ENCODE assay signal across 31 cellular contexts in the genomic region with DNA sequence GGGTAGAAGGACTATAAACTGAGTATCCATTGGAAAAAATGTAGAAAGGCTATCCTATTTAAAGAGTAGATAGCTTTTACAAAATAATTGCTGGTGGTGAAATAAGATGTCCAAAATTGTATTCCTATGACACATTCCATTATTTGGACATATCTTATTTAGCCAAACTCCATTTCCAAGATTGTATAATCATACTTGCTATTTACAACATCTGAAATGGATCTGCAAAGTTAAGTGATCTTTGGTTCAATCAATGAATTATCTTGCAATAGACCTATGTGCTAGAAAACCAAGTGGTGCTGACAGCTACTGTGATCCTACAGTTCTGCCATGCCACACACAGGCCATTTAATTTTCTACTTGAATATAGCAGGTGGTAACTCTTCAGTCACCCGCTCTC. TPM values are rescaled to one million over a fixed set of nuclear protein-coding genes. Genes with fewer than 3 reads are reported as not detected.
"Had no signal": no experiment of that assay in that cellular context is flagged by ENCODE, and none has a peak within 500 bp of the region (broad histone marks: within the 10 kb centered on the region; RNA-seq: fewer than 3 reads in every experiment).

No MANE protein-coding gene starts in this region.

- H3K79me2 ChIP-seq: hepatocyte had no signal

- DNase-seq: activated CD4-positive, alpha-beta T cell treated with anti-CD3 and anti-CD28 coated beads for 36 hours; activated CD4-positive, alpha-beta T cell treated with anti-CD3 and anti-CD28 coated beads, Interleukin-2, amount 50 U/mL, for 4 hours; activated CD4-positive, CD25-positive, alpha-beta regulatory T cell; activated naive CD4-positive, alpha-beta T cell treated with Interleukin-2 at 50 U/mL for 16 hours; activated T-cell treated with anti-CD3 and anti-CD28 coated beads for 4 hours; activated T-cell treated with anti-CD3 and anti-CD28 coated beads, Interleukin-2, amount 50 U/mL, for 72 hours; adrenal gland; aorta; caudate nucleus; cortex of kidney; gastrocnemius medialis; glutamatergic neuron; left colon; mammary epithelial cell; ovary; right lobe of liver; stimulated activated CD4-positive, alpha-beta T cell treated with anti-CD3 and anti-CD28 coated beads, Interleukin-4, amount 100 ng/mL, for 1 hour; stimulated activated naive CD8-positive, alpha-beta T cell treated with anti-CD3 and anti-CD28 coated beads, Interleukin-15, Interleukin-2, amounts not matched to agents 100 U/mL and 50 U/mL, for 24 hours; T-helper 1 cell; trophoblast cell; uterus had no signal

- H3K27me3 Mint-ChIP-seq: brain had no signal

- H3K27ac Mint-ChIP-seq: activated CD4-positive, alpha-beta T cell treated with anti-CD3 and anti-CD28 coated beads for 36 hours; activated naive CD8-positive, alpha-beta T cell; activated T-cell treated with anti-CD3 and anti-CD28 coated beads, Interleukin-2, amount 50 U/mL, for 72 hours; progenitor cell of endocrine pancreas; T-helper 2 cell treated with Interferon-gamma antibody and Interleukin-4, amounts not matched to agents 5 μg/mL and 100 μg/mL, for 36 hours had no signal

- H3K36me3 Mint-ChIP-seq: activated naive CD8-positive, alpha-beta T cell; brain had no signal

- H3K4me3 ChIP-seq: adrenal gland, gastrocnemius medialis, hepatocyte, ovary, right lobe of liver, thoracic aorta, uterus had no signal

- H3K4me3 Mint-ChIP-seq: activated CD4-positive, alpha-beta T cell treated with anti-CD3 and anti-CD28 coated beads for 36 hours; activated naive CD8-positive, alpha-beta T cell; activated T-cell treated with anti-CD3 and anti-CD28 coated beads, Interleukin-2, amount 50 U/mL, for 72 hours; brain; nephron; T-helper 2 cell treated with Interferon-gamma antibody and Interleukin-4, amounts not matched to agents 5 μg/mL and 100 μg/mL, for 36 hours had no signal

- ATAC-seq: activated CD4-positive, alpha-beta T cell treated with anti-CD3 and anti-CD28 coated beads for 36 hours; activated T-cell treated with anti-CD3 and anti-CD28 coated beads, Interleukin-2, amount 50 U/mL, for 72 hours; esophagus mucosa; gastrocnemius medialis; left colon; right lobe of liver; stimulated activated naive CD8-positive, alpha-beta T cell treated with anti-CD3 and anti-CD28 coated beads, Interleukin-15, Interleukin-2, amounts not matched to agents 100 U/mL and 50 U/mL, for 24 hours had no signal

- H3K9me3 ChIP-seq: adrenal gland, gastrocnemius medialis, neutrophil, ovary, right lobe of liver, thoracic aorta, uterus had no signal

- H2AFZ ChIP-seq: hepatocyte had no signal

- H3K4me1 Mint-ChIP-seq: activated CD4-positive, alpha-beta T cell treated with anti-CD3 and anti-CD28 coated beads for 36 hours; nephron had no signal

- H3K27ac ChIP-seq: adrenal gland, gastrocnemius medialis, hepatocyte, neutrophil, ovary, right lobe of liver, thoracic aorta, uterus had no signal

- H3K9me3 Mint-ChIP-seq: activated T-cell treated with anti-CD3 and anti-CD28 coated beads, Interleukin-2, amount 50 U/mL, for 72 hours; nephron; T-helper 2 cell treated with Interferon-gamma antibody and Interleukin-4, amounts not matched to agents 5 μg/mL and 100 μg/mL, for 36 hours had no signal

- H3K27me3 ChIP-seq: adrenal gland, gastrocnemius medialis, hepatocyte, neutrophil, ovary, right lobe of liver, uterus had no signal

- H3K4me1 ChIP-seq: adrenal gland, gastrocnemius medialis, right lobe of liver, uterus had no signal

- H3K4me2 ChIP-seq: hepatocyte had no signal

- H3K36me3 ChIP-seq: adrenal gland, gastrocnemius medialis, neutrophil, ovary, right lobe of liver, thoracic aorta, uterus had no signal

RNA-seq across cellular contexts. Expression of a gene that starts 11.0 kb away (rescaled TPM):
- total RNA-seq: activated CD4-positive, alpha-beta T cell treated with anti-CD3 and anti-CD28 coated beads for 36 hours; activated T-cell treated with anti-CD3 and anti-CD28 coated beads, Interleukin-2, amount 50 U/mL, for 72 hours; left colon; progenitor cell of endocrine pancreas; renal cortical epithelial cell had no signal
- polyA plus RNA-seq: adrenal gland, mammary epithelial cell had no signal
